26 cellular contexts compared by ENCODE assay signal in genomic region chr15:66425837-66426236, GRCh38. TPM values are rescaled to one million over a fixed set of nuclear protein-coding genes. Genes with fewer than 3 reads are reported as not detected.
DNase-seq lines count a peak whose midpoint lies in the region; ATAC-seq, FAIRE-seq and TF ChIP-seq lines count a peak whose summit lies in the region.
"Had no signal": no experiment of that assay in that cellular context is flagged by ENCODE, and none has a peak within 500 bp of the region (broad histone marks: within the 10 kb centered on the region; RNA-seq: fewer than 3 reads in every experiment).

No MANE protein-coding gene starts in this region.

- peaks cover 49% of the 10 kb centered on the region for H3K4me1 Mint-ChIP-seq in activated CD4-positive, alpha-beta T cell treated with anti-CD3 and anti-CD28 coated beads, Interleukin-2, amount 10 ng/mL, durations not matched to agents 24 days and 14 days
- H3K4me1 Mint-ChIP-seq in activated T-helper 17 cell treated with anti-CD3 and anti-CD28 coated beads, Interleukin-2, amount 50 U/mL, for 72 hours, result peaks cover 49% of the 10 kb centered on the region
- H3K4me1 Mint-ChIP-seq in neural crest cell, result peaks cover 12% of the 10 kb centered on the region

- intact Hi-C loops in activated CD4-positive, alpha-beta T cell treated with anti-CD3 and anti-CD28 coated beads, Interleukin-2, amount 10 ng/mL, durations not matched to agents 24 days and 14 days (cut with micrococcal nuclease), result no loop called here

- peak overlapping the region; percentile 69 for H3K27ac Mint-ChIP-seq in activated CD4-positive, alpha-beta T cell treated with anti-CD3 and anti-CD28 coated beads, Interleukin-2, amount 10 ng/mL, durations not matched to agents 24 days and 14 days
- no peak overlapping the region for H3K27ac Mint-ChIP-seq in activated T-helper 17 cell treated with anti-CD3 and anti-CD28 coated beads, Interleukin-2, amount 50 U/mL, for 72 hours
- H3K27ac Mint-ChIP-seq in neural crest cell (ENCODE audit: unreplicated experiment), result peak overlapping the region; percentile 36

- DNase-seq in activated CD4-positive, alpha-beta T cell treated with anti-CD3 and anti-CD28 coated beads, Interleukin-2, amount 10 ng/mL, durations not matched to agents 24 days and 14 days, result no peak
- DNase-seq in activated CD4-positive, alpha-beta T cell treated with anti-CD3 and anti-CD28 coated beads, Interleukin-2, amount 50 U/mL, for 48 hours, result no peak
- DNase-seq in GM12892 (ENCODE audit: insufficient read length) (no peak), neural crest cell (ENCODE audit: low read depth, low spot score) (no peak), HCEC 1CT (no peak)
- DNase-seq: activated CD4-positive, alpha-beta memory T cell treated with anti-CD3 and anti-CD28 coated beads for 36 hours; activated effector memory CD4-positive, alpha-beta T cell treated with Interleukin-2 at 50 U/mL for 16 hours; adrenal gland; BE2C; DMS79; effector CD4-positive, alpha-beta T cell; GF-D8; islet precursor cell; naive B cell; NCI-H1105 treated with DMSO at 0.1 percent for 48 hours; NCI-H2029; NCI-H2227 treated with DMSO at 0.1 percent for 48 hours; NCI-H69; ovary; SK-N-SH; T-helper 9 cell; WERI-Rb-1 had no signal

- TF ChIP-seq POLR2A in GM12892 (IDR thresholded peaks at IDR 0.05; ENCODE audit: low read depth, low read length), result no peak

- ATAC-seq in activated T-helper 17 cell treated with anti-CD3 and anti-CD28 coated beads, Interleukin-2, amount 50 U/mL, for 72 hours (replicated peaks), result no peak
- ATAC-seq in HG02642 (IDR thresholded peaks at IDR 0.05; ENCODE audit: poor library complexity, unreplicated experiment), result no peak
- ATAC-seq: HCT116 had no signal

- H3K27me3 Mint-ChIP-seq in activated CD4-positive, alpha-beta T cell treated with anti-CD3 and anti-CD28 coated beads, Interleukin-2, amount 10 ng/mL, durations not matched to agents 24 days and 14 days, result no peaks in the 10 kb centered on the region
- H3K27me3 Mint-ChIP-seq in activated T-helper 17 cell treated with anti-CD3 and anti-CD28 coated beads, Interleukin-2, amount 50 U/mL, for 72 hours, result no peaks in the 10 kb centered on the region
- H3K27me3 Mint-ChIP-seq in neural crest cell (ENCODE audit: low read depth), result no peaks in the 10 kb centered on the region
- H3K27me3 Mint-ChIP-seq: activated CD4-positive, alpha-beta memory T cell treated with anti-CD3 and anti-CD28 coated beads for 36 hours; brain; naive B cell had no signal

- H3K9me3 Mint-ChIP-seq in activated CD4-positive, alpha-beta T cell treated with anti-CD3 and anti-CD28 coated beads, Interleukin-2, amount 10 ng/mL, durations not matched to agents 24 days and 14 days, result no peaks in the 10 kb centered on the region
- H3K9me3 Mint-ChIP-seq in activated T-helper 17 cell treated with anti-CD3 and anti-CD28 coated beads, Interleukin-2, amount 50 U/mL, for 72 hours, result no peaks in the 10 kb centered on the region
- no peaks in the 10 kb centered on the region for H3K9me3 Mint-ChIP-seq in neural crest cell

- FAIRE-seq in GM12892 (lab: Jason Lieb, UNC), result peak; percentile 30

- H3K4me3 Mint-ChIP-seq in activated CD4-positive, alpha-beta T cell treated with anti-CD3 and anti-CD28 coated beads, Interleukin-2, amount 10 ng/mL, durations not matched to agents 24 days and 14 days, result peak overlapping the region; percentile 28
- peak overlapping the region; percentile 54 for H3K4me3 Mint-ChIP-seq in activated T-helper 17 cell treated with anti-CD3 and anti-CD28 coated beads, Interleukin-2, amount 50 U/mL, for 72 hours
- H3K4me3 Mint-ChIP-seq in neural crest cell, result no peak overlapping the region
- H3K4me3 Mint-ChIP-seq: activated CD4-positive, alpha-beta memory T cell treated with anti-CD3 and anti-CD28 coated beads for 36 hours; brain; naive B cell had no signal

- peaks cover 36% of the 10 kb centered on the region for H3K36me3 Mint-ChIP-seq in activated CD4-positive, alpha-beta T cell treated with anti-CD3 and anti-CD28 coated beads, Interleukin-2, amount 10 ng/mL, durations not matched to agents 24 days and 14 days (ENCODE audit: low read depth)
- peaks cover 56% of the 10 kb centered on the region for H3K36me3 Mint-ChIP-seq in activated T-helper 17 cell treated with anti-CD3 and anti-CD28 coated beads, Interleukin-2, amount 50 U/mL, for 72 hours (ENCODE audit: low read depth)
- no peaks in the 10 kb centered on the region for H3K36me3 Mint-ChIP-seq in neural crest cell (ENCODE audit: low read depth)
- H3K36me3 Mint-ChIP-seq: naive B cell had no signal

- no peak for TF ChIP-seq CTCF in neural crest cell (conservative IDR thresholded peaks at IDR 0.05)

RNA-seq across cellular contexts. Expression of gene MAP2K1, which starts 39.1 kb away (rescaled TPM):
- total RNA-seq in activated CD4-positive, alpha-beta T cell treated with anti-CD3 and anti-CD28 coated beads, Interleukin-2, amount 10 ng/mL, durations not matched to agents 24 days and 14 days, result 98.9 and 106 TPM in 2 replicates
- 75.2 TPM for polyA plus RNA-seq in GM12892 (2012; ENCODE audit: missing spikeins)
- total RNA-seq in activated T-helper 17 cell treated with anti-CD3 and anti-CD28 coated beads, Interleukin-2, amount 50 U/mL, for 72 hours, result 100 to 1,000 TPM; 107 to 143 TPM
- total RNA-seq in neural crest cell, result 43.3 and 43.4 TPM in 2 replicates
